In the genomic region with DNA sequence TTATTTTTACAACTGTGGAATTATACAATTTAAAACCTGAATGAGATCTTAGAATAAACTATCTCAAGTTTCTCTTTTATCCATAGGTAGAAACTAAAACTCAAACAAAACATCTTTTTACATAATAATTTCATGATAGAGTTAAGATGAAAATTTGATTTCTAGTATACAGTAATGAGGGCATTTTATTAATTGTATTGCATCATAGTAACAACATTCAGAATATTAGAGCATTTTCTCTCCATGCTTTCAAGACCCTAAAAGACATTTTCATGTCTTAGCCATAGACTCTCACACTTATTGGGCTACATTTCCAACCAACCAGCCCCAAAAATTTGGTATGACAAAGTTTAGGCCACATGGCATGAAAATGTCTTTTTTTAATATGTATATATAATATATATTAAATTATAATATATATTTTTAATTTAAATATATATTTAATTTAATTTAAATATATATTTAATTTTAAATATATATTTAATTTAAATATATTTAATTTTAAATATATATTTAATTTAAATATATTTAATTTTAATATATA, we compare ENCODE assay signal across 38 cellular contexts.
"Had no signal": no experiment of that assay in that cellular context is flagged by ENCODE, and none has a peak within 500 bp of the region (broad histone marks: within the 10 kb centered on the region; RNA-seq: fewer than 3 reads in every experiment).

No MANE protein-coding gene starts in this region.

- H3K36me3 Mint-ChIP-seq: activated CD4-positive, alpha-beta memory T cell treated with anti-CD3 and anti-CD28 coated beads for 36 hours; activated CD8-positive, alpha-beta memory T cell treated with anti-CD3 and anti-CD28 coated beads, Interleukin-2, amount 10 ng/mL, durations not matched to agents 7 days and 5 days; activated naive CD4-positive, alpha-beta T cell treated with anti-CD3 and anti-CD28 coated beads, Interleukin-2, amount 10 ng/mL, durations not matched to agents 7 days and 5 days; activated naive CD4-positive, alpha-beta T cell treated with anti-CD3 and anti-CD28 coated beads, Interleukin-2, amount 50 U/mL, for 72 hours; activated naive CD8-positive, alpha-beta T cell treated with anti-CD3 and anti-CD28 coated beads, Interleukin-2, amount 10 ng/mL, durations not matched to agents 7 days and 5 days; brain had no signal

- H3K9me3 ChIP-seq: ascending aorta, breast epithelium had no signal

- H3K4me3 ChIP-seq: ascending aorta, breast epithelium, cardiac muscle cell, coronary artery, dorsolateral prefrontal cortex, esophagus muscularis mucosa, gastroesophageal sphincter, heart right ventricle had no signal

- H3K27ac ChIP-seq: ascending aorta, breast epithelium, cardiac muscle cell, coronary artery, dorsolateral prefrontal cortex, esophagus muscularis mucosa, foreskin keratinocyte, gastroesophageal sphincter, heart right ventricle, WERI-Rb-1 had no signal

- H3K36me3 ChIP-seq: ascending aorta, breast epithelium, cardiac muscle cell, esophagus muscularis mucosa, gastroesophageal sphincter, heart right ventricle, WERI-Rb-1 had no signal

- H3K4me3 Mint-ChIP-seq: activated CD4-positive, alpha-beta memory T cell treated with anti-CD3 and anti-CD28 coated beads for 36 hours; activated CD4-positive, alpha-beta T cell treated with anti-CD3 and anti-CD28 coated beads for 36 hours; activated CD4-positive, alpha-beta T cell treated with anti-CD3 and anti-CD28 coated beads, Interleukin-2, amount 10 ng/mL, durations not matched to agents 24 days and 14 days; activated CD8-positive, alpha-beta memory T cell treated with anti-CD3 and anti-CD28 coated beads, Interleukin-2, amount 10 ng/mL, durations not matched to agents 7 days and 5 days; activated CD8-positive, alpha-beta T cell treated with anti-CD3 and anti-CD28 coated beads, Interleukin-2, amount 10 ng/mL, durations not matched to agents 7 days and 5 days; activated naive CD4-positive, alpha-beta T cell treated with anti-CD3 and anti-CD28 coated beads, Interleukin-2, amount 10 ng/mL, durations not matched to agents 7 days and 5 days; activated naive CD8-positive, alpha-beta T cell treated with anti-CD3 and anti-CD28 coated beads, Interleukin-2, amount 10 ng/mL, durations not matched to agents 7 days and 5 days; activated T-helper 1 cell treated with anti-CD3 and anti-CD28 coated beads, Interleukin-12 subunit alpha, Interleukin-12 subunit beta, Interleukin-2, Interleukin-4 antibody, amounts not matched to agents 30 ng/mL and 10 ng/mL and 1 ng/mL, durations not matched to agents 14 hours and 24 hours and 36 hours; brain; dendritic cell treated with granulocyte-macrophage colony-stimulating factor and Interleukin-4, amounts not matched to agents 40 ng/mL and 50 ng/mL, for 4 days; endodermal cell; T-helper 17 cell; T-helper 2 cell treated with Interferon-gamma antibody and Interleukin-4, amounts not matched to agents 5 μg/mL and 100 μg/mL, for 36 hours had no signal

- H3K27ac Mint-ChIP-seq: activated CD4-positive, alpha-beta memory T cell treated with anti-CD3 and anti-CD28 coated beads for 36 hours; activated CD4-positive, alpha-beta T cell treated with anti-CD3 and anti-CD28 coated beads for 36 hours; activated CD4-positive, alpha-beta T cell treated with anti-CD3 and anti-CD28 coated beads, Interleukin-2, amount 10 ng/mL, durations not matched to agents 24 days and 14 days; activated CD8-positive, alpha-beta memory T cell treated with anti-CD3 and anti-CD28 coated beads, Interleukin-2, amount 10 ng/mL, durations not matched to agents 7 days and 5 days; activated CD8-positive, alpha-beta T cell treated with anti-CD3 and anti-CD28 coated beads, Interleukin-2, amount 10 ng/mL, durations not matched to agents 7 days and 5 days; activated naive CD4-positive, alpha-beta T cell treated with anti-CD3 and anti-CD28 coated beads, Interleukin-2, amount 10 ng/mL, durations not matched to agents 7 days and 5 days; activated naive CD4-positive, alpha-beta T cell treated with anti-CD3 and anti-CD28 coated beads, Interleukin-2, amount 50 U/mL, for 72 hours; activated naive CD8-positive, alpha-beta T cell treated with anti-CD3 and anti-CD28 coated beads, Interleukin-2, amount 10 ng/mL, durations not matched to agents 7 days and 5 days; activated T-helper 1 cell treated with anti-CD3 and anti-CD28 coated beads, Interleukin-12 subunit alpha, Interleukin-12 subunit beta, Interleukin-2, Interleukin-4 antibody, amounts not matched to agents 30 ng/mL and 10 ng/mL and 1 ng/mL, durations not matched to agents 14 hours and 24 hours and 36 hours; activated T-helper 2 cell treated with anti-CD3 and anti-CD28 coated beads, Interferon-gamma antibody, Interleukin-2, Interleukin-4, amounts not matched to agents 10 μg/mL and 5 μg/mL and 100 μg/mL, durations not matched to agents 14 hours and 24 hours and 36 hours; brain; dendritic cell treated with granulocyte-macrophage colony-stimulating factor and Interleukin-4, amounts not matched to agents 40 ng/mL and 50 ng/mL, for 4 days; endodermal cell; T-helper 17 cell; T-helper 2 cell treated with Interferon-gamma antibody and Interleukin-4, amounts not matched to agents 5 μg/mL and 100 μg/mL, for 36 hours had no signal

- DNase-seq: activated CD4-positive, alpha-beta memory T cell treated with anti-CD3 and anti-CD28 coated beads for 36 hours; activated CD4-positive, alpha-beta T cell treated with anti-CD3 and anti-CD28 coated beads for 36 hours; activated CD4-positive, alpha-beta T cell treated with anti-CD3 and anti-CD28 coated beads, Interleukin-2, amount 10 ng/mL, durations not matched to agents 24 days and 14 days; activated CD4-positive, CD25-positive, alpha-beta regulatory T cell; activated CD4-positive, CD25-positive, alpha-beta regulatory T cell treated with anti-CD3 and anti-CD28 coated beads, Interleukin-2, amount 50 U/mL, for 72 hours; activated CD8-positive, alpha-beta memory T cell treated with anti-CD3 and anti-CD28 coated beads, Interleukin-2, amount 10 ng/mL, durations not matched to agents 7 days and 5 days; activated CD8-positive, alpha-beta memory T cell treated with anti-CD3 and anti-CD28 coated beads, Interleukin-2, amount 50 U/mL, for 4 hours; activated CD8-positive, alpha-beta T cell treated with anti-CD3 and anti-CD28 coated beads, Interleukin-2, amount 10 ng/mL, durations not matched to agents 7 days and 5 days; activated gamma-delta T cell; activated naive CD4-positive, alpha-beta T cell; activated naive CD4-positive, alpha-beta T cell treated with anti-CD3 and anti-CD28 coated beads, Interleukin-2, amount 10 ng/mL, durations not matched to agents 7 days and 5 days; activated naive CD8-positive, alpha-beta T cell treated with anti-CD3 and anti-CD28 coated beads, Interleukin-2, amount 10 ng/mL, durations not matched to agents 7 days and 5 days; activated T-cell treated with anti-CD3 and anti-CD28 coated beads, Interleukin-2, amount 50 U/mL, for 1 hour; activated T-cell treated with anti-CD3 and anti-CD28 coated beads, Interleukin-2, amount 50 U/mL, for 48 hours; central memory CD4-positive, alpha-beta T cell; cerebellar nuclear complex; dorsolateral prefrontal cortex; effector memory CD4-positive, alpha-beta T cell; endodermal cell; erythroblast; foreskin keratinocyte; heart right ventricle; T-helper 1 cell; T-helper 17 cell; T1000; WERI-Rb-1 had no signal

- ATAC-seq: activated CD4-positive, alpha-beta T cell treated with anti-CD3 and anti-CD28 coated beads for 36 hours; activated CD8-positive, alpha-beta memory T cell treated with anti-CD3 and anti-CD28 coated beads, Interleukin-2, amount 10 ng/mL, durations not matched to agents 7 days and 5 days; activated CD8-positive, alpha-beta T cell treated with anti-CD3 and anti-CD28 coated beads, Interleukin-2, amount 10 ng/mL, durations not matched to agents 7 days and 5 days; foreskin keratinocyte; gastroesophageal sphincter; heart right ventricle; T-helper 17 cell had no signal

- H3K9me3 Mint-ChIP-seq: activated CD4-positive, alpha-beta memory T cell treated with anti-CD3 and anti-CD28 coated beads for 36 hours; activated CD4-positive, alpha-beta T cell treated with anti-CD3 and anti-CD28 coated beads, Interleukin-2, amount 10 ng/mL, durations not matched to agents 24 days and 14 days; activated naive CD4-positive, alpha-beta T cell treated with anti-CD3 and anti-CD28 coated beads, Interleukin-2, amount 10 ng/mL, durations not matched to agents 7 days and 5 days; activated naive CD8-positive, alpha-beta T cell treated with anti-CD3 and anti-CD28 coated beads, Interleukin-2, amount 10 ng/mL, durations not matched to agents 7 days and 5 days; activated T-helper 1 cell treated with anti-CD3 and anti-CD28 coated beads, Interleukin-12 subunit alpha, Interleukin-12 subunit beta, Interleukin-2, Interleukin-4 antibody, amounts not matched to agents 30 ng/mL and 10 ng/mL and 1 ng/mL, durations not matched to agents 14 hours and 24 hours and 36 hours; activated T-helper 2 cell treated with anti-CD3 and anti-CD28 coated beads, Interferon-gamma antibody, Interleukin-2, Interleukin-4, amounts not matched to agents 10 μg/mL and 5 μg/mL and 100 μg/mL, durations not matched to agents 14 hours and 24 hours and 36 hours; T-helper 2 cell treated with Interferon-gamma antibody and Interleukin-4, amounts not matched to agents 5 μg/mL and 100 μg/mL, for 36 hours had no signal

- H3K27me3 Mint-ChIP-seq: activated CD4-positive, alpha-beta memory T cell treated with anti-CD3 and anti-CD28 coated beads for 36 hours; activated CD4-positive, alpha-beta T cell treated with anti-CD3 and anti-CD28 coated beads for 36 hours; activated CD4-positive, alpha-beta T cell treated with anti-CD3 and anti-CD28 coated beads, Interleukin-2, amount 10 ng/mL, durations not matched to agents 24 days and 14 days; activated CD8-positive, alpha-beta memory T cell treated with anti-CD3 and anti-CD28 coated beads, Interleukin-2, amount 10 ng/mL, durations not matched to agents 7 days and 5 days; activated naive CD4-positive, alpha-beta T cell treated with anti-CD3 and anti-CD28 coated beads, Interleukin-2, amount 10 ng/mL, durations not matched to agents 7 days and 5 days; activated naive CD8-positive, alpha-beta T cell treated with anti-CD3 and anti-CD28 coated beads, Interleukin-2, amount 10 ng/mL, durations not matched to agents 7 days and 5 days; brain; dendritic cell treated with granulocyte-macrophage colony-stimulating factor and Interleukin-4, amounts not matched to agents 40 ng/mL and 50 ng/mL, for 4 days; T-helper 17 cell had no signal

- H3K4me1 ChIP-seq: ascending aorta, breast epithelium, esophagus muscularis mucosa, foreskin keratinocyte, gastroesophageal sphincter, heart right ventricle had no signal

- H3K4me1 Mint-ChIP-seq: activated CD4-positive, alpha-beta T cell treated with anti-CD3 and anti-CD28 coated beads for 36 hours; activated CD4-positive, alpha-beta T cell treated with anti-CD3 and anti-CD28 coated beads, Interleukin-2, amount 10 ng/mL, durations not matched to agents 24 days and 14 days; activated CD8-positive, alpha-beta memory T cell treated with anti-CD3 and anti-CD28 coated beads, Interleukin-2, amount 10 ng/mL, durations not matched to agents 7 days and 5 days; activated naive CD4-positive, alpha-beta T cell treated with anti-CD3 and anti-CD28 coated beads, Interleukin-2, amount 10 ng/mL, durations not matched to agents 7 days and 5 days; activated naive CD8-positive, alpha-beta T cell treated with anti-CD3 and anti-CD28 coated beads, Interleukin-2, amount 10 ng/mL, durations not matched to agents 7 days and 5 days; brain; endodermal cell; T-helper 17 cell had no signal

- H3K27me3 ChIP-seq: ascending aorta, breast epithelium, cardiac muscle cell, esophagus muscularis mucosa, foreskin keratinocyte, gastroesophageal sphincter, heart right ventricle had no signal
